ENCODE assay signal across 8 cellular contexts in genomic region chr3:113695818-113696645, GRCh38. TPM values are rescaled to one million over a fixed set of nuclear protein-coding genes. Genes with fewer than 3 reads are reported as not detected.
DNase-seq lines count a peak whose midpoint lies in the region; ATAC-seq and TF ChIP-seq lines count a peak whose summit lies in the region.

A gene with protein sequence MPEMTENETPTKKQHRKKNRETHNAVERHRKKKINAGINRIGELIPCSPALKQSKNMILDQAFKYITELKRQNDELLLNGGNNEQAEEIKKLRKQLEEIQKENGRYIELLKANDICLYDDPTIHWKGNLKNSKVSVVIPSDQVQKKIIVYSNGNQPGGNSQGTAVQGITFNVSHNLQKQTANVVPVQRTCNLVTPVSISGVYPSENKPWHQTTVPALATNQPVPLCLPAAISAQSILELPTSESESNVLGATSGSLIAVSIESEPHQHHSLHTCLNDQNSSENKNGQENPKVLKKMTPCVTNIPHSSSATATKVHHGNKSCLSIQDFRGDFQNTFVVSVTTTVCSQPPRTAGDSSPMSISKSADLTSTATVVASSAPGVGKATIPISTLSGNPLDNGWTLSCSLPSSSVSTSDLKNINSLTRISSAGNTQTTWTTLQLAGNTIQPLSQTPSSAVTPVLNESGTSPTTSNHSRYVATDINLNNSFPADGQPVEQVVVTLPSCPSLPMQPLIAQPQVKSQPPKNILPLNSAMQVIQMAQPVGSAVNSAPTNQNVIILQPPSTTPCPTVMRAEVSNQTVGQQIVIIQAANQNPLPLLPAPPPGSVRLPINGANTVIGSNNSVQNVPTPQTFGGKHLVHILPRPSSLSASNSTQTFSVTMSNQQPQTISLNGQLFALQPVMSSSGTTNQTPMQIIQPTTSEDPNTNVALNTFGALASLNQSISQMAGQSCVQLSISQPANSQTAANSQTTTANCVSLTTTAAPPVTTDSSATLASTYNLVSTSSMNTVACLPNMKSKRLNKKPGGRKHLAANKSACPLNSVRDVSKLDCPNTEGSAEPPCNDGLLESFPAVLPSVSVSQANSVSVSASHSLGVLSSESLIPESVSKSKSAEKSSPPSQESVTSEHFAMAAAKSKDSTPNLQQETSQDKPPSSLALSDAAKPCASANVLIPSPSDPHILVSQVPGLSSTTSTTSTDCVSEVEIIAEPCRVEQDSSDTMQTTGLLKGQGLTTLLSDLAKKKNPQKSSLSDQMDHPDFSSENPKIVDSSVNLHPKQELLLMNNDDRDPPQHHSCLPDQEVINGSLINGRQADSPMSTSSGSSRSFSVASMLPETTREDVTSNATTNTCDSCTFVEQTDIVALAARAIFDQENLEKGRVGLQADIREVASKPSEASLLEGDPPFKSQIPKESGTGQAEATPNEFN (N-terminal part only) (minus strand): TSS chr3:113696642. CDS start chr3:113674878, 21,764 bp downstream.

- H3K27me3 ChIP-seq in neural progenitor cell (no peaks in the 10 kb centered on the region), subcutaneous abdominal adipose tissue (ENCODE audit: control insufficient read depth in 5 of 5, insufficient read depth in 4 of 5, low read length in 5 of 5) (no peaks in the 10 kb centered on the region)

- H3K27ac Mint-ChIP-seq in Calu3 (ENCODE audit: unreplicated experiment) (peak within 1 kb of the TSS; percentile 73), neural progenitor cell (peak within 1 kb of the TSS; percentile 98)
- H3K27ac Mint-ChIP-seq in activated T-helper 17 cell treated with anti-CD3 and anti-CD28 coated beads, Interleukin-2, amount 50 U/mL, for 72 hours = peak within 1 kb of the TSS; percentile 90

- peak within 1 kb of the TSS; percentile 99 for H3K4me2 ChIP-seq in neural progenitor cell

- H2AFZ ChIP-seq in neural progenitor cell (replicated peaks) = peak within 1 kb of the TSS; percentile 91

- no peaks in the 10 kb centered on the region for H3K27me3 Mint-ChIP-seq in Calu3 (ENCODE audit: unreplicated experiment)
- H3K27me3 Mint-ChIP-seq in activated T-helper 17 cell treated with anti-CD3 and anti-CD28 coated beads, Interleukin-2, amount 50 U/mL, for 72 hours = no peaks in the 10 kb centered on the region
- H3K27me3 Mint-ChIP-seq in neural progenitor cell (ENCODE audit: insufficient read depth, low read depth) = peaks cover 2% of the 10 kb centered on the region

- H3K4me3 ChIP-seq in foreskin fibroblast (ENCODE audit: low read depth in 1 of 2, low read length in 2 of 2) (peak within 1 kb of the TSS; percentile 78 to 83), neural progenitor cell (peak within 1 kb of the TSS; percentile 94), subcutaneous abdominal adipose tissue (ENCODE audit: low read depth in 1 of 5, low read length in 5 of 5) (peak within 1 kb of the TSS; percentile 92 to 100 (median 95))

- no peaks in the 10 kb centered on the region for H3K9me3 ChIP-seq in neural progenitor cell (ENCODE audit: low read depth)
- no peaks in the 10 kb centered on the region for H3K9me3 ChIP-seq in subcutaneous abdominal adipose tissue (ENCODE audit: control insufficient read depth in 5 of 5, low read length in 5 of 5)

- H3K4me1 Mint-ChIP-seq in Calu3 (ENCODE audit: low read depth, unreplicated experiment) (peaks cover 8% of the 10 kb centered on the region), neural progenitor cell (peaks cover 15% of the 10 kb centered on the region)
- H3K4me1 Mint-ChIP-seq in activated T-helper 17 cell treated with anti-CD3 and anti-CD28 coated beads, Interleukin-2, amount 50 U/mL, for 72 hours = peaks cover 13% of the 10 kb centered on the region

- H3K4me1 ChIP-seq in neural progenitor cell (peaks cover 25% of the 10 kb centered on the region), subcutaneous abdominal adipose tissue (ENCODE audit: control insufficient read depth in 5 of 5, insufficient read depth in 5 of 5, low read length in 5 of 5) (peaks cover 8 to 47% (median 41%) of the 10 kb centered on the region in 5 donors)

- no peak within 1 kb of the TSS for H3K4me3 Mint-ChIP-seq in Calu3 (ENCODE audit: low read depth, unreplicated experiment)
- H3K4me3 Mint-ChIP-seq in activated T-helper 17 cell treated with anti-CD3 and anti-CD28 coated beads, Interleukin-2, amount 50 U/mL, for 72 hours = peak within 1 kb of the TSS; percentile 90
- peak within 1 kb of the TSS; percentile 100 for H3K4me3 Mint-ChIP-seq in neural progenitor cell

- H3K27ac ChIP-seq in neural progenitor cell (peak within 1 kb of the TSS; percentile 95), subcutaneous abdominal adipose tissue (ENCODE audit: low read depth, low read length) (peak within 1 kb of the TSS; percentile 96)

- H3F3A ChIP-seq in neural progenitor cell (ENCODE audit: low read depth) = peaks cover 17% of the 10 kb centered on the region

- CTCF ChIA-PET in Calu3 (lab: Charles Lee) = interaction anchor here (0.9 kb wide), 1 partner anchor 24 kb away, joined by 6 read pairs; no protein-coding TSS in a partner anchor

- intact Hi-C loops in Calu3 (cut with micrococcal nuclease; ENCODE audit: unreplicated experiment) = no loop called here

- TF ChIP-seq CTCF in Calu3 (IDR thresholded peaks at IDR 0.05; ENCODE audit: unreplicated experiment) = no peak
- TF ChIP-seq CTCF in GM20000 (IDR thresholded peaks at IDR 0.05; ENCODE audit: extremely low read depth, missing control alignments) = no peak
- TF ChIP-seq CTCF in foreskin fibroblast (IDR thresholded peaks at IDR 0.05; ENCODE audit: low read depth, low read length) = no peak
- no peak for TF ChIP-seq CTCF in neural progenitor cell (IDR thresholded peaks at IDR 0.05)

- H3K9ac ChIP-seq in neural progenitor cell = peak within 1 kb of the TSS; percentile 69
- peak within 1 kb of the TSS; percentile 83 to 96 (median 90) for H3K9ac ChIP-seq in subcutaneous abdominal adipose tissue (ENCODE audit: low read length in 5 of 5)

- H3K79me2 ChIP-seq in neural progenitor cell (ENCODE audit: low read depth) = peaks cover 63% of the 10 kb centered on the region

- peak; percentile 72 for ATAC-seq in activated T-helper 17 cell treated with anti-CD3 and anti-CD28 coated beads, Interleukin-2, amount 50 U/mL, for 72 hours (replicated peaks)

- peaks cover 7% of the 10 kb centered on the region for H3K36me3 Mint-ChIP-seq in Calu3 (ENCODE audit: insufficient read depth, unreplicated experiment)
- H3K36me3 Mint-ChIP-seq in activated T-helper 17 cell treated with anti-CD3 and anti-CD28 coated beads, Interleukin-2, amount 50 U/mL, for 72 hours (ENCODE audit: low read depth) = no peaks in the 10 kb centered on the region
- peaks cover 6% of the 10 kb centered on the region for H3K36me3 Mint-ChIP-seq in neural progenitor cell

- peaks cover 3% of the 10 kb centered on the region for H4K20me1 ChIP-seq in neural progenitor cell (ENCODE audit: low read depth)

- H3K36me3 ChIP-seq in neural progenitor cell = no peaks in the 10 kb centered on the region
- no peaks in the 10 kb centered on the region for H3K36me3 ChIP-seq in subcutaneous abdominal adipose tissue (ENCODE audit: control insufficient read depth in 5 of 5, insufficient read depth in 5 of 5, low read length in 5 of 5)

- DNase-seq in Calu3 = peak; percentile 78
- peak; percentile 97 for DNase-seq in GM20000 (ENCODE audit: low spot score)
- peak; percentile 70 for DNase-seq in HT-29 (ENCODE audit: low spot score)
- peak; percentile 66 for DNase-seq in RPMI7951 (ENCODE audit: low read depth)
- DNase-seq in foreskin fibroblast = peak; percentile 59 to 84
- no peak for DNase-seq in neural progenitor cell (ENCODE audit: low spot score)

- H3K9me3 Mint-ChIP-seq in Calu3 (ENCODE audit: low read depth, unreplicated experiment) (no peaks in the 10 kb centered on the region), neural progenitor cell (no peaks in the 10 kb centered on the region)
- H3K9me3 Mint-ChIP-seq in activated T-helper 17 cell treated with anti-CD3 and anti-CD28 coated beads, Interleukin-2, amount 50 U/mL, for 72 hours = no peaks in the 10 kb centered on the region

- no TSS peak for BruUV-seq in Calu3 (replicated peaks; lab: Mats Ljungman, UMichigan)

RNA-seq across cellular contexts. Expression of the gene that starts here (rescaled TPM):
- total RNA-seq in Calu3 (2022) (10.2 and 10.7 TPM in 2 replicates), neural progenitor cell (ENCODE audit: low replicate concordance) (11.5 and 15.3 TPM in 2 replicates)
- total RNA-seq in HT-29 (2014; rRNA removed; shearing (Covaris generic)) = 8.1 and 10.1 TPM in 2 replicates
- total RNA-seq in RPMI7951 (2014; rRNA removed; shearing (Covaris generic)) = 6.2 and 10.6 TPM in 2 replicates
- total RNA-seq in activated T-helper 17 cell treated with anti-CD3 and anti-CD28 coated beads, Interleukin-2, amount 50 U/mL, for 72 hours = 10 to 100 TPM; 14.6 to 19.9 TPM
